Comparison of ENCODE assay signal across 2 cellular contexts in genomic region chr7:26191233-26191973, GRCh38.
TF ChIP-seq lines count a peak whose summit lies in the region.

No MANE protein-coding gene starts in this region.

TF ChIP-seq in HepG2, 621 proteins besides CTCF, POLR2A, EP300 and RAD21:
- TF ChIP-seq ZNF414 (CRISPR knock-in tag; IDR thresholded peaks at IDR 0.05), result no peak
- peak; percentile 64; the same call in 1 of the 2 replicates for TF ChIP-seq RBFOX2 (IDR thresholded peaks at IDR 0.05; ENCODE audit: low read depth, low read length)
- TF ChIP-seq HNRNPK (IDR thresholded peaks at IDR 0.05; ENCODE audit: low read depth, low read length, poor library complexity, severe bottlenecking), result peak; percentile 68
- no peak for TF ChIP-seq ZNF670 (CRISPR knock-in tag; IDR thresholded peaks at IDR 0.05; ENCODE audit: borderline replicate concordance)
- peak; percentile 68 for TF ChIP-seq AGO2 (optimal IDR thresholded peaks at IDR 0.05; ENCODE audit: low read depth, low read length)

TF ChIP-seq in H1, 55 proteins besides CTCF, POLR2A, EP300 and RAD21:
- TF ChIP-seq ATF2 (IDR thresholded peaks at IDR 0.05; ENCODE audit: low read length) (0 out of 2 replicates have a peak, but pooled peaks have one; percentile 20), POU5F1 (IDR thresholded peaks at IDR 0.05; ENCODE audit: low read depth, low read length) (no peak), POLR2AphosphoS5 (IDR thresholded peaks at IDR 0.05; ENCODE audit: low read depth, low read length) (0 out of 2 replicates have a peak, but pooled peaks have one; percentile 44)
